ENCODE assay signal across 8 cellular contexts in genomic region chr11:64251722-64251985, GRCh38. TPM values are rescaled to one million over a fixed set of nuclear protein-coding genes. Genes with fewer than 3 reads are reported as not detected.
DNase-seq lines count a peak whose midpoint lies in the region; ATAC-seq and TF ChIP-seq lines count a peak whose summit lies in the region.

No MANE protein-coding gene starts in this region.

- peak; percentile 14 for ATAC-seq in HG03066 (IDR thresholded peaks at IDR 0.05; ENCODE audit: low read depth, unreplicated experiment)

- H3K79me2 ChIP-seq in mammary epithelial cell (ENCODE audit: insufficient read depth, low read length), result peaks cover 48% of the 10 kb centered on the region

- POLR2A ChIA-PET in A673 (lab: Charles Lee; ENCODE audit: low non-redundant PET), result no interaction called here

- dilution Hi-C loops in mammary epithelial cell (cut with HindIII; ENCODE audit: low sequenced_read_pairs), result no loop called here

- peak overlapping the region; percentile 47 for H2AFZ ChIP-seq in mammary epithelial cell (ENCODE audit: low read depth, low read length)

- no TSS peak for BruUV-seq in A673 (replicated peaks; lab: Mats Ljungman, UMichigan)
- BruUV-seq in mammary epithelial cell (replicated peaks; lab: Mats Ljungman, UMichigan), result no TSS peak

- H3K4me2 ChIP-seq in mammary epithelial cell (ENCODE audit: insufficient read depth, low read depth, low read length), result peak overlapping the region; percentile 76

- in situ Hi-C loops in mammary epithelial cell (cut with MboI; ENCODE audit: low sequenced_read_pairs in 2 of 2), result no loop called here

- DNase-seq in A673 (ENCODE audit: low spot score) (peak; percentile 68), mammary epithelial cell (no peak), cerebellar nuclear complex (lab: John Stamatoyannopoulos, UW) (no peak), NCI-H2227 (lab: John Stamatoyannopoulos, UW; ENCODE audit: unreplicated experiment) (no peak), COLO668 (lab: John Stamatoyannopoulos, UW; ENCODE audit: unreplicated experiment) (no peak)
- no peak for DNase-seq in stimulated activated CD4-positive, alpha-beta T cell treated with anti-CD3 and anti-CD28 coated beads, Interleukin-2, amount 100 ng/mL, for 24 hours

- peaks cover 27% of the 10 kb centered on the region for H3K4me1 ChIP-seq in A673 (ENCODE audit: insufficient read depth, low read length, poor library complexity, severe bottlenecking)
- peaks cover 32% of the 10 kb centered on the region for H3K4me1 ChIP-seq in mammary epithelial cell (ENCODE audit: insufficient read depth, low read length)
- H3K4me1 ChIP-seq in muscle layer of colon (ENCODE audit: insufficient read depth, low read length), result peaks cover 29% of the 10 kb centered on the region

- peaks cover 24% of the 10 kb centered on the region for H3K36me3 ChIP-seq in A673 (ENCODE audit: insufficient read depth, low read length, poor library complexity, severe bottlenecking)
- peaks cover 3% of the 10 kb centered on the region for H3K36me3 ChIP-seq in mammary epithelial cell (ENCODE audit: insufficient read depth, low read length)
- H3K36me3 ChIP-seq in muscle layer of colon (ENCODE audit: insufficient read depth, low read length), result peaks cover 20% of the 10 kb centered on the region

- intact Hi-C loops in A673 (cut with micrococcal nuclease; ENCODE audit: unreplicated experiment) (no loop called here), mammary epithelial cell (cut with micrococcal nuclease) (loop anchor here (1.0 to 5.0 kb wide), 5 partner anchors 17 to 106 kb away; partner anchors contain the start of genes CCDC88B and RPS6KA4)

- H3K9ac ChIP-seq in mammary epithelial cell (ENCODE audit: insufficient read depth, low read length) (peak overlapping the region; percentile 69), muscle layer of colon (ENCODE audit: low read length) (peak overlapping the region; percentile 53)

- H4K20me1 ChIP-seq in mammary epithelial cell (ENCODE audit: insufficient read depth, low read length), result no peaks in the 10 kb centered on the region

- H3K27me3 ChIP-seq in A673 (replicated peaks; ENCODE audit: insufficient read depth, low read depth, low read length, poor library complexity) (no peaks in the 10 kb centered on the region), mammary epithelial cell (ENCODE audit: insufficient read depth, low read length) (no peaks in the 10 kb centered on the region), muscle layer of colon (ENCODE audit: control insufficient read depth in 1 of 2, insufficient read depth in 2 of 2, low read length in 2 of 2) (no peaks in the 10 kb centered on the region)

- H3K4me3 ChIP-seq in A673 (ENCODE audit: low read depth, low read length, poor library complexity, severe bottlenecking), result peak overlapping the region; percentile 79
- H3K4me3 ChIP-seq in mammary epithelial cell (replicated peaks in 1 of 3; ENCODE audit: insufficient read depth in 1 of 3, low read depth in 2 of 3, low read length in 3 of 3), result peak overlapping the region; percentile 58 to 96 (median 83)
- peak overlapping the region; percentile 82 to 90 for H3K4me3 ChIP-seq in muscle layer of colon (ENCODE audit: low read depth in 1 of 2, low read length in 2 of 2)

- CTCF ChIA-PET in A673 (lab: Charles Lee) (interaction anchor here (0.6 to 1.7 kb wide), 9 partner anchors 10 to 70 kb away, joined by 3 to 11 read pairs (median 4); partner anchors contain the start of genes PRDX5 and TRMT112), mammary epithelial cell (lab: Charles Lee; ENCODE audit: low non-redundant PET) (interaction anchor here (0.5 to 1.3 kb wide), 4 partner anchors 47 to 780 kb away, joined by 4 to 31 read pairs (median 6); no protein-coding TSS in a partner anchor)

- H3K9me3 ChIP-seq in A673 (ENCODE audit: low read depth, low read length, poor library complexity, severe bottlenecking) (no peaks in the 10 kb centered on the region), mammary epithelial cell (replicated peaks; ENCODE audit: insufficient read depth, low read length) (no peaks in the 10 kb centered on the region), muscle layer of colon (ENCODE audit: low read length) (no peaks in the 10 kb centered on the region)

- TF ChIP-seq CTCF in A673 (conservative IDR thresholded peaks at IDR 0.05; ENCODE audit: low read depth, low read length), result no peak
- no peak for TF ChIP-seq CTCF in mammary epithelial cell (conservative IDR thresholded peaks at IDR 0.05 in 1 of 2, IDR thresholded peaks at IDR 0.05 in 1 of 2; ENCODE audit: extremely low read depth in 1 of 2, insufficient read depth in 1 of 2, low read depth in 1 of 2, low read length in 2 of 2)

- peak overlapping the region; percentile 68 for H3K27ac ChIP-seq in A673 (ENCODE audit: low read depth, low read length, poor library complexity, severe bottlenecking)
- peak overlapping the region; percentile 63 for H3K27ac ChIP-seq in mammary epithelial cell (ENCODE audit: insufficient read depth, low read depth, low read length)
- H3K27ac ChIP-seq in muscle layer of colon (ENCODE audit: low read depth, low read length), result peak overlapping the region; percentile 20

- WGBS in mammary epithelial cell (ENCODE audit: low coverage, missing lambda C conversion rate), result 0% methylated on average over 12 of the region's 18 CpGs

RNA-seq across cellular contexts. Expression of gene PLCB3, which starts 0.3 kb away (rescaled TPM):
- total RNA-seq in A673 (2021), result 45.3 and 51.1 TPM in 2 replicates
- total RNA-seq in mammary epithelial cell, result 10 to 100 TPM; 48.5 to 67.9 TPM
- 42.2 TPM for polyA plus RNA-seq in mammary epithelial cell
- 78.5 TPM for polyA minus RNA-seq in mammary epithelial cell

RNA-seq across cellular contexts. Expression of gene PPP1R14B, which starts 4.9 kb away (rescaled TPM):
- total RNA-seq in A673 (2021) (378 and 402 TPM in 2 replicates), mammary epithelial cell (100 to 1,000 TPM; 118 to 362 TPM)
- polyA plus RNA-seq in mammary epithelial cell, result 265 TPM
- 190 TPM for polyA minus RNA-seq in mammary epithelial cell

RNA-seq across cellular contexts. Expression of gene FKBP2, which starts 10.8 kb away (rescaled TPM):
- total RNA-seq in A673 (2021), result 57.5 and 63.1 TPM in 2 replicates
- total RNA-seq in mammary epithelial cell, result 10 to 100 TPM; 15.5 to 59.6 TPM
- 55.7 TPM for polyA plus RNA-seq in mammary epithelial cell
- 56.6 TPM for polyA minus RNA-seq in mammary epithelial cell

RNA-seq across cellular contexts. Expression of gene VEGFB, which starts 17.3 kb away (rescaled TPM):
- total RNA-seq in A673 (2021) (93.3 and 108 TPM in 2 replicates), mammary epithelial cell (10 to 100 TPM; 13.0 to 82.7 TPM)
- 20.4 TPM for polyA plus RNA-seq in mammary epithelial cell
- polyA minus RNA-seq in mammary epithelial cell, result 69.9 TPM

RNA-seq across cellular contexts. Expression of gene DNAJC4, which starts 21.3 kb away (rescaled TPM):
- total RNA-seq in A673 (2021), result 20.2 and 23.9 TPM in 2 replicates
- total RNA-seq in mammary epithelial cell, result 10 to 100 TPM; 10.2 to 15.6 TPM
- 10.9 TPM for polyA plus RNA-seq in mammary epithelial cell
- polyA minus RNA-seq in mammary epithelial cell, result 3.1 TPM
